Comparison of ENCODE assay signal across 14 cellular contexts in genomic region chr3:129515820-129516432, GRCh38. TPM values are rescaled to one million over a fixed set of nuclear protein-coding genes. Genes with fewer than 3 reads are reported as not detected.
DNase-seq lines count a peak whose midpoint lies in the region; ATAC-seq, FAIRE-seq and TF ChIP-seq lines count a peak whose summit lies in the region.
"Not testable (repeated sequence)": the region's sequence is repeated elsewhere in the genome, so short reads cannot be mapped to it uniquely, and the experiment has no call there.
"Had no signal": no experiment of that assay in that cellular context is flagged by ENCODE, and none has a peak within 500 bp of the region (broad histone marks: within the 10 kb centered on the region; RNA-seq: fewer than 3 reads in every experiment).

No MANE protein-coding gene starts in this region.

- H3K4me2 ChIP-seq in H9 (ENCODE audit: insufficient read depth, insufficient read length, low read length); neuronal stem cell (ENCODE audit: insufficient read depth, low read length, poor library complexity, severe bottlenecking): not testable (repeated sequence)
- 0 out of 2 replicates have a peak overlapping the region, but pooled peaks have one; percentile 27 for H3K4me2 ChIP-seq in HepG2 (ENCODE audit: low read depth, low read length)

- H3K4me1 ChIP-seq in H9 (ENCODE audit: insufficient read depth, low read length); neuronal stem cell (ENCODE audit: control insufficient read depth in 2 of 2, insufficient read depth in 1 of 2, low read depth in 1 of 2, low read length in 2 of 2): not testable (repeated sequence)
- H3K4me1 ChIP-seq in HepG2 (ENCODE audit: insufficient read depth, low read length), result peaks cover 48% of the 10 kb centered on the region

- not testable (repeated sequence) for H3K79me2 ChIP-seq in H9 (ENCODE audit: insufficient read depth, low read length); HepG2 (ENCODE audit: insufficient read depth, low read length)

- H3K36me3 Mint-ChIP-seq in H9 (ENCODE audit: insufficient read depth in 1 of 3, low read depth in 3 of 3), result peaks cover 10 to 25% (median 17%) of the 10 kb centered on the region in 3 experiments
- H3K36me3 Mint-ChIP-seq in chondrocyte (ENCODE audit: low read depth), result peaks cover 21% of the 10 kb centered on the region
- H3K36me3 Mint-ChIP-seq in stimulated activated effector memory CD8-positive, alpha-beta T cell treated with anti-CD3 and anti-CD28 coated beads, Interleukin-12 subunit alpha, Interleukin-12 subunit beta, amount 100 ng/mL, for 72 hours, result not testable (repeated sequence)

- H3K27me3 Mint-ChIP-seq in H9 (ENCODE audit: low read depth); chondrocyte (ENCODE audit: low read depth): not testable (repeated sequence)

- H3K9me3 Mint-ChIP-seq in H9; chondrocyte (ENCODE audit: low read depth); stimulated activated effector memory CD8-positive, alpha-beta T cell treated with anti-CD3 and anti-CD28 coated beads, Interleukin-12 subunit alpha, Interleukin-12 subunit beta, amount 100 ng/mL, for 72 hours: not testable (repeated sequence)

- H4K8ac ChIP-seq in H9 (replicated peaks; ENCODE audit: insufficient read length, low read depth, low read length); neuronal stem cell (ENCODE audit: low read depth, low read length): not testable (repeated sequence)

- H2BK15ac ChIP-seq in H9 (ENCODE audit: low read depth, low read length); neuronal stem cell (ENCODE audit: low read length): not testable (repeated sequence)

- H3K56ac ChIP-seq in H9 (ENCODE audit: insufficient read length, low read depth, low read length), result not testable (repeated sequence)

- POLR2A ChIA-PET in HepG2 (lab: Yijun Ruan, JAX), result not testable (repeated sequence)

- not testable (repeated sequence) for H3K4me3 Mint-ChIP-seq in H9; chondrocyte (ENCODE audit: unreplicated experiment); stimulated activated effector memory CD8-positive, alpha-beta T cell treated with anti-CD3 and anti-CD28 coated beads, Interleukin-12 subunit alpha, Interleukin-12 subunit beta, amount 100 ng/mL, for 72 hours

- H3K4me3 ChIP-seq in HepG2 (replicated peaks in 1 of 3; ENCODE audit: insufficient read depth in 1 of 3, low read depth in 2 of 3, low read length in 3 of 3); neuronal stem cell (ENCODE audit: low read length in 2 of 2): not testable (repeated sequence)

- not testable (repeated sequence) for TF ChIP-seq RAD21 in HepG2 (CRISPR knock-in tag; IDR thresholded peaks at IDR 0.05)

- H3K9ac ChIP-seq in H9 (ENCODE audit: extremely low read depth, insufficient read length, low read length); HepG2 (ENCODE audit: insufficient read depth, low read depth, low read length): not testable (repeated sequence)
- peak overlapping the region; percentile 35 for H3K9ac ChIP-seq in neuronal stem cell (ENCODE audit: low read depth, low read length, poor library complexity)

- not testable (repeated sequence) for H3K27ac ChIP-seq in H9 (ENCODE audit: insufficient read length, low read depth, low read length); neuronal stem cell (replicated peaks; ENCODE audit: low read length)
- H3K27ac ChIP-seq in angular gyrus (ENCODE audit: low read depth, low read length), result peak overlapping the region; percentile 46
- H3K27ac ChIP-seq in HepG2 (ENCODE audit: extremely low read length, insufficient read depth, low read length), result peak overlapping the region; percentile 55

- H3K27ac Mint-ChIP-seq in H9, result peak overlapping the region in 2 of 3 experiments; percentile 1 to 36; a peak in 2 of 7 replicates
- not testable (repeated sequence) for H3K27ac Mint-ChIP-seq in chondrocyte (ENCODE audit: unreplicated experiment)
- peak overlapping the region; percentile 60 for H3K27ac Mint-ChIP-seq in stimulated activated effector memory CD8-positive, alpha-beta T cell treated with anti-CD3 and anti-CD28 coated beads, Interleukin-12 subunit alpha, Interleukin-12 subunit beta, amount 100 ng/mL, for 72 hours

- not testable (repeated sequence) for H3K27me3 ChIP-seq in H9 (ENCODE audit: insufficient read depth, low read length); HepG2 (ENCODE audit: control insufficient read depth in 1 of 2, insufficient read depth in 2 of 2, low read length in 2 of 2); neuronal stem cell (ENCODE audit: control insufficient read depth in 3 of 3, insufficient read depth in 3 of 3, low read depth in 1 of 3, low read length in 3 of 3)

- not testable (repeated sequence) for H4K5ac ChIP-seq in H9 (ENCODE audit: insufficient read length, low read depth, low read length)

- peak; percentile 17; the same call in 2 of the 3 replicates for ATAC-seq in HepG2
- ATAC-seq in stimulated activated effector memory CD8-positive, alpha-beta T cell treated with anti-CD3 and anti-CD28 coated beads, Interleukin-12 subunit alpha, Interleukin-12 subunit beta, amount 100 ng/mL, for 72 hours, result not testable (repeated sequence)

- H2AK5ac ChIP-seq in H9 (ENCODE audit: insufficient read length, low read length); neuronal stem cell (ENCODE audit: low read depth, low read length): not testable (repeated sequence)

- H3K23ac ChIP-seq in H9 (ENCODE audit: insufficient read length, low read depth, low read length); neuronal stem cell (ENCODE audit: low read depth, low read length, poor library complexity): not testable (repeated sequence)

- not testable (repeated sequence) for H3K79me1 ChIP-seq in H9 (ENCODE audit: insufficient read depth, low read depth, low read length, poor library complexity, severe bottlenecking); neuronal stem cell (ENCODE audit: low read depth, low read length)

- not testable (repeated sequence) for H3K18ac ChIP-seq in H9 (ENCODE audit: insufficient read length, low read depth, low read length); neuronal stem cell (ENCODE audit: low read length)

- H3K4ac ChIP-seq in H9 (ENCODE audit: low read depth, low read length); neuronal stem cell (ENCODE audit: low read length): not testable (repeated sequence)

- not testable (repeated sequence) for H3K36me3 ChIP-seq in HepG2 (replicated peaks in 1 of 2; ENCODE audit: control insufficient read depth in 1 of 2, insufficient read depth in 2 of 2, low read length in 2 of 2)
- peaks cover 18 to 63% of the 10 kb centered on the region in 2 donors for H3K36me3 ChIP-seq in neuronal stem cell (replicated peaks in 1 of 2; ENCODE audit: control insufficient read depth in 2 of 2, insufficient read depth in 2 of 2, low read length in 2 of 2)

- not testable (repeated sequence) for H2BK5ac ChIP-seq in H9 (ENCODE audit: insufficient read length, low read length); neuronal stem cell (ENCODE audit: low read length)

- intact Hi-C loops in HepG2 (cut with micrococcal nuclease; ENCODE audit: unreplicated experiment), result not testable (repeated sequence)

- H3K4me1 Mint-ChIP-seq in H9; chondrocyte (ENCODE audit: low read depth); stimulated activated effector memory CD8-positive, alpha-beta T cell treated with anti-CD3 and anti-CD28 coated beads, Interleukin-12 subunit alpha, Interleukin-12 subunit beta, amount 100 ng/mL, for 72 hours: not testable (repeated sequence)

- not testable (repeated sequence) for H3T11ph ChIP-seq in H9 (ENCODE audit: low read length)

- not testable (repeated sequence) for H2BK12ac ChIP-seq in H9 (ENCODE audit: insufficient read length, low read depth, low read length); neuronal stem cell (ENCODE audit: low read length)

- H3K14ac ChIP-seq in H9 (ENCODE audit: insufficient read depth, low read length); neuronal stem cell (ENCODE audit: low read length): not testable (repeated sequence)

- H2BK20ac ChIP-seq in H9 (ENCODE audit: low read depth, low read length, poor library complexity, severe bottlenecking), result not testable (repeated sequence)

- not testable (repeated sequence) for TF ChIP-seq POLR2A in HepG2 (IDR thresholded peaks at IDR 0.05; ENCODE audit: insufficient read depth in 1 of 2, low read depth in 2 of 2, low read length in 2 of 2)

- not testable (repeated sequence) for TF ChIP-seq CTCF in H9 (conservative IDR thresholded peaks at IDR 0.05); chondrocyte (IDR thresholded peaks at IDR 0.05)
- TF ChIP-seq CTCF in HepG2 (CRISPR knock-in tag; IDR thresholded peaks at IDR 0.05), result peak; percentile 29; the same call in 1 of the 2 replicates

- H4K91ac ChIP-seq in H9 (ENCODE audit: insufficient read length, low read depth, low read length); neuronal stem cell (ENCODE audit: low read depth, low read length, poor library complexity): not testable (repeated sequence)

- DNase-seq in H9; neuronal stem cell (ENCODE audit: low spot score); stimulated activated effector memory CD8-positive, alpha-beta T cell treated with anti-CD3 and anti-CD28 coated beads, Interleukin-12 subunit alpha, Interleukin-12 subunit beta, amount 100 ng/mL, for 72 hours (ENCODE audit: low spot score in 2 of 2): not testable (repeated sequence)
- DNase-seq in chondrocyte (ENCODE audit: low spot score) (peak; percentile 42), HepG2 (ENCODE audit: low spot score) (peak; percentile 28)

- FAIRE-seq in HepG2 (lab: Jason Lieb, UNC), result not testable (repeated sequence)

- not testable (repeated sequence) for H2AFZ ChIP-seq in H9 (ENCODE audit: low read length); HepG2 (ENCODE audit: low read length); neuronal stem cell (ENCODE audit: low read length)

- CTCF ChIA-PET in HepG2 (lab: Yijun Ruan, JAX; ENCODE audit: low intra/inter-chr PET ratio, low total read pairs), result not testable (repeated sequence)

- H3K23me2 ChIP-seq in H9 (ENCODE audit: insufficient read length, low read depth, low read length, poor library complexity, severe bottlenecking), result not testable (repeated sequence)

- not testable (repeated sequence) for H3K9me3 ChIP-seq in H9 (ENCODE audit: control insufficient read depth, low read depth, low read length); HepG2 (ENCODE audit: low read length); neuronal stem cell (replicated peaks in 1 of 2; ENCODE audit: control insufficient read depth in 2 of 2, insufficient read depth in 1 of 2, low read depth in 1 of 2, low read length in 2 of 2)

- H4K20me1 ChIP-seq in H9 (ENCODE audit: control insufficient read depth, insufficient read depth, insufficient read length); HepG2 (ENCODE audit: insufficient read depth, low read length): not testable (repeated sequence)

- no CpG with 5 or more reads among the region's 7 CpGs for WGBS in H9 (ENCODE audit: extremely low coverage, insufficient read length, low lambda C conversion rate)
- WGBS in HepG2 (ENCODE audit: low lambda C conversion rate), result 94% methylated on average over 3 of the region's 7 CpGs
- no CpG with 5 or more reads among the region's 7 CpGs for WGBS in neuronal stem cell (ENCODE audit: extremely low coverage in 2 of 2, insufficient read length in 2 of 2, insufficient replicate concordance in 1 of 2), 2 donors

- BruUV-seq in HepG2 (replicated peaks; lab: Mats Ljungman, UMichigan), result not testable (repeated sequence)

- H2BK120ac ChIP-seq in H9 (ENCODE audit: low read depth, low read length, poor library complexity, severe bottlenecking), result not testable (repeated sequence)
- peak overlapping the region; percentile 27 for H2BK120ac ChIP-seq in neuronal stem cell (ENCODE audit: low read depth, low read length)

- in situ Hi-C loops in HepG2 (cut with HindIII; ENCODE audit: extremely low pct_ligation_motif_present, low pct_unique_long_range_greater_than_20kb), result not testable (repeated sequence)

- not testable (repeated sequence) for TF ChIP-seq EP300 in HepG2 (IDR thresholded peaks at IDR 0.05; ENCODE audit: low read depth in 2 of 2, low read length in 2 of 2); HepG2 (CRISPR knock-in tag; IDR thresholded peaks at IDR 0.05; ENCODE audit: borderline replicate concordance)

RNA-seq across cellular contexts. Expression of gene RHO, which starts 12.5 kb away (rescaled TPM):
- not detected in 2 replicates for total RNA-seq in H9 (2021)
- not detected in 3 replicates for total RNA-seq in chondrocyte
- not detected in 2 replicates for total RNA-seq in HepG2 (2016; rRNA removed; fragmentation: Illumina TruSeq; extraction: Trizol)
- total RNA-seq in HepG2 (2016; cell fraction: cytosol; rRNA removed; fragmentation: Illumina TruSeq; extraction: Trizol; ENCODE audit: low read depth), result not detected in 2 replicates
- total RNA-seq in HepG2 (2016; cell fraction: insoluble cytoplasmic fraction; rRNA removed; fragmentation: Illumina TruSeq; extraction: Trizol), result not detected in 2 replicates
- not detected in 2 replicates for total RNA-seq in HepG2 (2016; cell fraction: membrane; rRNA removed; fragmentation: Illumina TruSeq; extraction: Trizol)
- not detected in 2 replicates for total RNA-seq in HepG2 (2016; cell fraction: nucleus; rRNA removed; fragmentation: Illumina TruSeq; extraction: Trizol)
- polyA plus RNA-seq in HepG2 (2011; rRNA removed), result not detected in 2 replicates
- polyA plus RNA-seq in HepG2 (2011; cell fraction: cytosol; rRNA removed), result not detected in 2 replicates
- polyA plus RNA-seq in HepG2 (2011; cell fraction: nucleus; rRNA removed), result 0.05 TPM in 1 of 2 replicates, not detected in the other
- polyA plus RNA-seq in HepG2 (2012), result not detected in 2 replicates
- polyA plus RNA-seq in HepG2 (2016; cell fraction: cytosol; fragmentation: Illumina TruSeq; extraction: Trizol; ENCODE audit: low read depth), result not detected in 2 replicates
- polyA plus RNA-seq in HepG2 (2016; cell fraction: insoluble cytoplasmic fraction; fragmentation: Illumina TruSeq; extraction: Trizol; ENCODE audit: low read depth), result not detected in 2 replicates
- not detected in 2 replicates for polyA plus RNA-seq in HepG2 (2016; cell fraction: membrane; fragmentation: Illumina TruSeq; extraction: Trizol; ENCODE audit: low read depth)
- not detected in 2 replicates for polyA plus RNA-seq in HepG2 (2016; cell fraction: nucleus; fragmentation: Illumina TruSeq; extraction: Trizol; ENCODE audit: insufficient read depth, low read depth)
- not detected in 2 replicates for polyA minus RNA-seq in HepG2 (2011; rRNA and poly(A)+ RNA removed; ENCODE audit: low replicate concordance)
- polyA minus RNA-seq in HepG2 (2011; cell fraction: cytosol; rRNA and poly(A)+ RNA removed), result not detected in 2 replicates
- polyA minus RNA-seq in HepG2 (2011; cell fraction: nucleus; rRNA and poly(A)+ RNA removed), result not detected in 2 replicates
- polyA plus RNA-seq in neuronal stem cell (2013, experiment 1 of 2), result 0.06 TPM
- polyA plus RNA-seq in neuronal stem cell (2013, experiment 2 of 2), result 0.01 TPM
- total RNA-seq: A172; A673; Caco-2; CD8-positive, alpha-beta T cell; H1; HFFc6 had no signal
- polyA plus RNA-seq: BJ, H1 had no signal

RNA-seq across cellular contexts. Expression of gene H1-8, which starts 27.0 kb away (rescaled TPM):
- total RNA-seq in H9 (2021) (not detected in 2 replicates), chondrocyte (not detected in 3 replicates), HepG2 (2016; rRNA removed; fragmentation: Illumina TruSeq; extraction: Trizol) (not detected in 2 replicates)
- not detected in 2 replicates for total RNA-seq in HepG2 (2016; cell fraction: cytosol; rRNA removed; fragmentation: Illumina TruSeq; extraction: Trizol; ENCODE audit: low read depth)
- not detected in 2 replicates for total RNA-seq in HepG2 (2016; cell fraction: insoluble cytoplasmic fraction; rRNA removed; fragmentation: Illumina TruSeq; extraction: Trizol)
- total RNA-seq in HepG2 (2016; cell fraction: membrane; rRNA removed; fragmentation: Illumina TruSeq; extraction: Trizol), result not detected in 2 replicates
- total RNA-seq in HepG2 (2016; cell fraction: nucleus; rRNA removed; fragmentation: Illumina TruSeq; extraction: Trizol), result not detected in 2 replicates
- 0.08 TPM in 1 of 2 replicates, not detected in the other for polyA plus RNA-seq in HepG2 (2011; rRNA removed)
- 0.09 and 0.12 TPM in 2 replicates for polyA plus RNA-seq in HepG2 (2011; cell fraction: cytosol; rRNA removed)
- not detected in 2 replicates for polyA plus RNA-seq in HepG2 (2011; cell fraction: nucleus; rRNA removed)
- not detected in 2 replicates for polyA plus RNA-seq in HepG2 (2012)
- polyA plus RNA-seq in HepG2 (2016; cell fraction: cytosol; fragmentation: Illumina TruSeq; extraction: Trizol; ENCODE audit: low read depth), result not detected in 2 replicates
- not detected in 2 replicates for polyA plus RNA-seq in HepG2 (2016; cell fraction: insoluble cytoplasmic fraction; fragmentation: Illumina TruSeq; extraction: Trizol; ENCODE audit: low read depth)
- not detected in 2 replicates for polyA plus RNA-seq in HepG2 (2016; cell fraction: membrane; fragmentation: Illumina TruSeq; extraction: Trizol; ENCODE audit: low read depth)
- polyA plus RNA-seq in HepG2 (2016; cell fraction: nucleus; fragmentation: Illumina TruSeq; extraction: Trizol; ENCODE audit: insufficient read depth, low read depth), result not detected in 2 replicates
- polyA minus RNA-seq in HepG2 (2011; rRNA and poly(A)+ RNA removed; ENCODE audit: low replicate concordance), result not detected in 2 replicates
- polyA minus RNA-seq in HepG2 (2011; cell fraction: cytosol; rRNA and poly(A)+ RNA removed), result not detected in 2 replicates
- polyA minus RNA-seq in HepG2 (2011; cell fraction: nucleus; rRNA and poly(A)+ RNA removed), result not detected in 2 replicates
- not detected for polyA plus RNA-seq in neuronal stem cell (2013, experiment 1 of 2)
- not detected for polyA plus RNA-seq in neuronal stem cell (2013, experiment 2 of 2)
- total RNA-seq: A172; A673; Caco-2; CD8-positive, alpha-beta T cell; H1; H7; HFFc6 had no signal
- polyA plus RNA-seq: BJ, H1 had no signal
